In the genomic region with DNA sequence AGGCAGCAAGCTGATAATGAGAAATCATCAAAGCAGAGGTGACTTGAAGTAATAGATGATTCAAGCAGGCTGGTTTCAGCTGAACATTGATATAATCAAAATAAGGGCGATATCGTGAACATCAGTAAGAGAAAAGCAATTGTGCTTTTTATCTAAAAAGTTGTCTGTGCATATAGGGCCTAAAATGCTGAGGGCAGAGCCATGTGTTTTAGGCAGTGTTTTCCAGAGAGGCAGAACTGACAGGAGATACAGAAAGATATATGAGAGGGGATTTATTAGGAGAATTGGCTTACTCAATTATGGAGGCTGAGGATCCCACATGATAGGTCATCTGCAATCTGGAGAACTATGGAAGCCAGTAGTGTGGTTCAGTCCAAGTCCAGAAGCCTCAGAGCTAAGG, we compare ENCODE assay signal across 21 cellular contexts.
DNase-seq lines count a peak whose midpoint lies in the region; ATAC-seq and TF ChIP-seq lines count a peak whose summit lies in the region.
"Had no signal": no experiment of that assay in that cellular context is flagged by ENCODE, and none has a peak within 500 bp of the region (broad histone marks: within the 10 kb centered on the region; RNA-seq: fewer than 3 reads in every experiment).

No MANE protein-coding gene starts in this region.

- no peaks in the 10 kb centered on the region for H4K20me1 ChIP-seq in SK-N-SH (ENCODE audit: insufficient read depth)

- H3K36me3 ChIP-seq in GM06990 (ENCODE audit: control insufficient read depth, insufficient read depth, low read length) (no peaks in the 10 kb centered on the region), SK-N-SH (replicated peaks in 1 of 2; ENCODE audit: control insufficient read depth in 1 of 2, insufficient read depth in 2 of 2, low read length in 1 of 2) (no peaks in the 10 kb centered on the region)
- H3K36me3 ChIP-seq: Peyer's patch had no signal

- H3K9me3 ChIP-seq in SK-N-SH = no peaks in the 10 kb centered on the region
- H3K9me3 ChIP-seq: Peyer's patch had no signal

- TF ChIP-seq EP300 in SK-N-SH (IDR thresholded peaks at IDR 0.05; ENCODE audit: borderline replicate concordance in 1 of 2, low read depth in 1 of 2, low read length in 1 of 2) = peak in 1 of 2 experiments; percentile 100; a peak in 2 of 4 replicates

- H2AFZ ChIP-seq in SK-N-SH (ENCODE audit: low read depth) = no peak overlapping the region

- TF ChIP-seq CTCF in GM06990 (IDR thresholded peaks at IDR 0.05; ENCODE audit: insufficient read depth, low read length, poor library complexity, severe bottlenecking) (no peak), SK-N-SH (IDR thresholded peaks at IDR 0.05) (no peak)

- H3F3A ChIP-seq in SK-N-SH (replicated peaks; ENCODE audit: insufficient read depth) = no peaks in the 10 kb centered on the region

- H3K27ac ChIP-seq in SK-N-SH (ENCODE audit: low read depth in 2 of 2, low read length in 1 of 2) = peak overlapping the region in 1 of 2 experiments; percentile 60; a peak in 2 of 4 replicates
- H3K27ac ChIP-seq: HL-60, Peyer's patch had no signal

- ATAC-seq in GM19035 (IDR thresholded peaks at IDR 0.05; ENCODE audit: unreplicated experiment) (peak; percentile 28), HG02571 (IDR thresholded peaks at IDR 0.05; ENCODE audit: unreplicated experiment) (peak; percentile 5), HG03175 (IDR thresholded peaks at IDR 0.05; ENCODE audit: unreplicated experiment) (no peak), GM18858 (IDR thresholded peaks at IDR 0.05; ENCODE audit: unreplicated experiment) (no peak)
- ATAC-seq: HCT116, HepG2, K562 had no signal

- no peaks in the 10 kb centered on the region for H3K9me2 ChIP-seq in SK-N-SH

- CTCF ChIA-PET in SK-N-SH (lab: Yijun Ruan, JAX) = interaction anchor here (0.9 to 1.2 kb wide), 2 partner anchors 11 to 136 kb away, joined by 3 read pairs; no protein-coding TSS in a partner anchor

- peak overlapping the region; percentile 48 for H3K4me3 ChIP-seq in GM06990 (replicated peaks; ENCODE audit: low read depth, low read length)
- no peak overlapping the region for H3K4me3 ChIP-seq in SK-N-SH (ENCODE audit: low read depth in 2 of 2, low read length in 1 of 2)
- H3K4me3 ChIP-seq: K562, Peyer's patch had no signal

- H3K4me2 ChIP-seq in SK-N-SH = no peak overlapping the region

- peak; percentile 17; the same call in 1 of the 2 replicates for TF ChIP-seq RAD21 in SK-N-SH (IDR thresholded peaks at IDR 0.05; ENCODE audit: low read length)

- peak; percentile 11 for DNase-seq in GM06990 (ENCODE audit: extremely low read depth, insufficient read length)
- peak; percentile 47 for DNase-seq in SK-N-SH
- DNase-seq in effector CD4-positive, alpha-beta T cell = no peak
- DNase-seq: GOT3, MM.1S, NCI-H1048, NCI-H1436 treated with DMSO at 0.1 percent for 48 hours, NCI-H1930, NCI-H2227 treated with DMSO at 0.1 percent for 48 hours, NCI-H510A, NCI-H748 treated with DMSO at 0.1 percent for 48 hours, Peyer's patch, T-helper 9 cell had no signal

- no peaks in the 10 kb centered on the region for H3K27me3 ChIP-seq in GM06990 (replicated peaks; ENCODE audit: control insufficient read depth, insufficient read depth, low read length)
- H3K27me3 ChIP-seq in SK-N-SH (ENCODE audit: insufficient read depth) = no peaks in the 10 kb centered on the region
- H3K27me3 ChIP-seq: Peyer's patch had no signal

- 42% methylated on average over 2 of the region's 2 CpGs for WGBS in SK-N-SH (ENCODE audit: low lambda C conversion rate)

- no peak overlapping the region for H3K9ac ChIP-seq in SK-N-SH

- H3K4me1 ChIP-seq in SK-N-SH (ENCODE audit: control insufficient read depth in 1 of 2, insufficient read depth in 2 of 2, low read depth in 1 of 2, low read length in 1 of 2) = peaks cover 0 to 9% of the 10 kb centered on the region in 2 experiments; a peak in 2 of 4 replicates
- H3K4me1 ChIP-seq: Peyer's patch had no signal

- H3K79me2 ChIP-seq in SK-N-SH (ENCODE audit: insufficient read depth) = no peaks in the 10 kb centered on the region

- POLR2A ChIA-PET in SK-N-SH (lab: Yijun Ruan, JAX) = interaction anchor here (0.7 kb wide), 2 partner anchors 251 to 872 kb away, joined by 3 to 4 read pairs; no protein-coding TSS in a partner anchor

TF ChIP-seq in SK-N-SH, 30 proteins besides CTCF, POLR2A, EP300 and RAD21:
- no peak for TF ChIP-seq MEF2A (IDR thresholded peaks at IDR 0.05; ENCODE audit: borderline replicate concordance, low read depth)
- TF ChIP-seq FOXJ3 (CRISPR knock-in tag; IDR thresholded peaks at IDR 0.05) = peak; percentile 88; the same call in 1 of the 2 replicates
- TF ChIP-seq, protein P1, sequence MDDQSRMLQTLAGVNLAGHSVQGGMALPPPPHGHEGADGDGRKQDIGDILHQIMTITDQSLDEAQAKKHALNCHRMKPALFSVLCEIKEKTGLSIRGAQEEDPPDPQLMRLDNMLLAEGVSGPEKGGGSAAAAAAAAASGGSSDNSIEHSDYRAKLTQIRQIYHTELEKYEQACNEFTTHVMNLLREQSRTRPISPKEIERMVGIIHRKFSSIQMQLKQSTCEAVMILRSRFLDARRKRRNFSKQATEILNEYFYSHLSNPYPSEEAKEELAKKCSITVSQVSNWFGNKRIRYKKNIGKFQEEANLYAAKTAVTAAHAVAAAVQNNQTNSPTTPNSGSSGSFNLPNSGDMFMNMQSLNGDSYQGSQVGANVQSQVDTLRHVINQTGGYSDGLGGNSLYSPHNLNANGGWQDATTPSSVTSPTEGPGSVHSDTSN (IDR thresholded peaks at IDR 0.05) = peak; percentile 10; the same call in 1 of the 2 replicates
- TF ChIP-seq EZH2phosphoT487 (IDR thresholded peaks at IDR 0.05; ENCODE audit: borderline replicate concordance, low read depth) = no peak
- TF ChIP-seq, protein P2, sequence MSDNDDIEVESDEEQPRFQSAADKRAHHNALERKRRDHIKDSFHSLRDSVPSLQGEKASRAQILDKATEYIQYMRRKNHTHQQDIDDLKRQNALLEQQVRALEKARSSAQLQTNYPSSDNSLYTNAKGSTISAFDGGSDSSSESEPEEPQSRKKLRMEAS (IDR thresholded peaks at IDR 0.05; ENCODE audit: low read depth) = no peak
- peak; percentile 99 for TF ChIP-seq GATA2 (CRISPR knock-in tag; IDR thresholded peaks at IDR 0.05)
- TF ChIP-seq RCOR1 (IDR thresholded peaks at IDR 0.05; ENCODE audit: low read length) = peak; percentile 98; the same call in 1 of the 2 replicates
- TF ChIP-seq, protein P3, sequence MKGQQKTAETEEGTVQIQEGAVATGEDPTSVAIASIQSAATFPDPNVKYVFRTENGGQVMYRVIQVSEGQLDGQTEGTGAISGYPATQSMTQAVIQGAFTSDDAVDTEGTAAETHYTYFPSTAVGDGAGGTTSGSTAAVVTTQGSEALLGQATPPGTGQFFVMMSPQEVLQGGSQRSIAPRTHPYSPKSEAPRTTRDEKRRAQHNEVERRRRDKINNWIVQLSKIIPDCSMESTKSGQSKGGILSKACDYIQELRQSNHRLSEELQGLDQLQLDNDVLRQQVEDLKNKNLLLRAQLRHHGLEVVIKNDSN (IDR thresholded peaks at IDR 0.05; ENCODE audit: borderline replicate concordance, low read depth) = no peak
- TF ChIP-seq FOXM1 (IDR thresholded peaks at IDR 0.05; ENCODE audit: low read depth) = no peak
- no peak for TF ChIP-seq ELF1 (IDR thresholded peaks at IDR 0.05)
- TF ChIP-seq FOSL2 (IDR thresholded peaks at IDR 0.05; ENCODE audit: borderline replicate concordance, low read depth) = no peak
- no peak for TF ChIP-seq TAF1 (IDR thresholded peaks at IDR 0.05; ENCODE audit: borderline replicate concordance, low read depth, low read length)
- 0 out of 2 replicates have a peak, but pooled peaks have one; percentile 29 for TF ChIP-seq POLR2AphosphoS5 (IDR thresholded peaks at IDR 0.05; ENCODE audit: low read depth, low read length)
- TF ChIP-seq MXI1 (IDR thresholded peaks at IDR 0.05; ENCODE audit: low read depth, low read length) = peak; percentile 60; the same call in 1 of the 2 replicates
- TF ChIP-seq RFX5 (IDR thresholded peaks at IDR 0.05; ENCODE audit: low read length) = no peak
- TF ChIP-seq TEAD4 (IDR thresholded peaks at IDR 0.05; ENCODE audit: borderline replicate concordance, insufficient read depth) = 0 out of 2 replicates have a peak, but pooled peaks have one; percentile 20
- peak; percentile 60 for TF ChIP-seq TCF12 (IDR thresholded peaks at IDR 0.05)
- TF ChIP-seq, protein P4, sequence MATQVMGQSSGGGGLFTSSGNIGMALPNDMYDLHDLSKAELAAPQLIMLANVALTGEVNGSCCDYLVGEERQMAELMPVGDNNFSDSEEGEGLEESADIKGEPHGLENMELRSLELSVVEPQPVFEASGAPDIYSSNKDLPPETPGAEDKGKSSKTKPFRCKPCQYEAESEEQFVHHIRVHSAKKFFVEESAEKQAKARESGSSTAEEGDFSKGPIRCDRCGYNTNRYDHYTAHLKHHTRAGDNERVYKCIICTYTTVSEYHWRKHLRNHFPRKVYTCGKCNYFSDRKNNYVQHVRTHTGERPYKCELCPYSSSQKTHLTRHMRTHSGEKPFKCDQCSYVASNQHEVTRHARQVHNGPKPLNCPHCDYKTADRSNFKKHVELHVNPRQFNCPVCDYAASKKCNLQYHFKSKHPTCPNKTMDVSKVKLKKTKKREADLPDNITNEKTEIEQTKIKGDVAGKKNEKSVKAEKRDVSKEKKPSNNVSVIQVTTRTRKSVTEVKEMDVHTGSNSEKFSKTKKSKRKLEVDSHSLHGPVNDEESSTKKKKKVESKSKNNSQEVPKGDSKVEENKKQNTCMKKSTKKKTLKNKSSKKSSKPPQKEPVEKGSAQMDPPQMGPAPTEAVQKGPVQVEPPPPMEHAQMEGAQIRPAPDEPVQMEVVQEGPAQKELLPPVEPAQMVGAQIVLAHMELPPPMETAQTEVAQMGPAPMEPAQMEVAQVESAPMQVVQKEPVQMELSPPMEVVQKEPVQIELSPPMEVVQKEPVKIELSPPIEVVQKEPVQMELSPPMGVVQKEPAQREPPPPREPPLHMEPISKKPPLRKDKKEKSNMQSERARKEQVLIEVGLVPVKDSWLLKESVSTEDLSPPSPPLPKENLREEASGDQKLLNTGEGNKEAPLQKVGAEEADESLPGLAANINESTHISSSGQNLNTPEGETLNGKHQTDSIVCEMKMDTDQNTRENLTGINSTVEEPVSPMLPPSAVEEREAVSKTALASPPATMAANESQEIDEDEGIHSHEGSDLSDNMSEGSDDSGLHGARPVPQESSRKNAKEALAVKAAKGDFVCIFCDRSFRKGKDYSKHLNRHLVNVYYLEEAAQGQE (IDR thresholded peaks at IDR 0.05; ENCODE audit: low read depth, low read length) = no peak
- peak; percentile 78 for TF ChIP-seq CHD2 (IDR thresholded peaks at IDR 0.05; ENCODE audit: low read length, partially characterized antibody)
- TF ChIP-seq YY1 (IDR thresholded peaks at IDR 0.05; ENCODE audit: low read depth) = no peak

Comparison
In these comparisons a context has a peak if more than half of its experiments do, and no peak if none do; other contexts are left out.
1. ATAC-seq: peak in GM19035 (single experiment) and HG02571 (single experiment); none in HG03175 (single experiment) and GM18858 (single experiment).